ENCODE assay signal across 28 cellular contexts in the genomic region with DNA sequence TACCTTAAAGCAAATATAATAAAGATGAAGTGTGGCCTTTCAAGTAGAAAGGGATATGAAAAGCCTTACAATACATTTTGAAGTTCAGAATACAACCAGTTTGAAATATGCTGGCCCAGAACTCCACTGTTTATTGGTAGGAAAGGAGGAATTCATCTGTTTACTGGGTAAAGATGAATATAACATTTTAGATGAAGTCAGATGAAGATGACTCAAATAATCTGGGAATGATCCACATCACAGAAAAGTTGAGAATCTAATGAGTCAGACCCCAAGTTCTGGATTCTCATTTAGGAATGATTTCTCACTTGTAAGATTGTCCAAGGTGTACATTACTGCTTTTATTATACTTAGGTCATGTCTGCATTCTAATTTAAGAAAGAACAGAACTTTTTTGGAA. TPM values are rescaled to one million over a fixed set of nuclear protein-coding genes. Genes with fewer than 3 reads are reported as not detected.
DNase-seq lines count a peak whose midpoint lies in the region; ATAC-seq and TF ChIP-seq lines count a peak whose summit lies in the region.
"Had no signal": no experiment of that assay in that cellular context is flagged by ENCODE, and none has a peak within 500 bp of the region (broad histone marks: within the 10 kb centered on the region; RNA-seq: fewer than 3 reads in every experiment).

No MANE protein-coding gene starts in this region.

- no peak for ATAC-seq in GM18873 (IDR thresholded peaks at IDR 0.05; ENCODE audit: low FRiP score, unreplicated experiment)
- ATAC-seq: A549; activated naive CD4-positive, alpha-beta T cell treated with anti-CD3 and anti-CD28 coated beads, Interleukin-2, amount 50 U/mL, for 72 hours; K562; left lung; right lobe of liver had no signal

- H3K27me3 Mint-ChIP-seq in Caco-2 (ENCODE audit: insufficient read depth, unreplicated experiment), result no peaks in the 10 kb centered on the region
- H3K27me3 Mint-ChIP-seq: activated CD4-positive, alpha-beta memory T cell treated with anti-CD3 and anti-CD28 coated beads, Interleukin-2, amount 10 ng/mL, durations not matched to agents 7 days and 5 days had no signal

- no peaks in the 10 kb centered on the region for H3K9me3 Mint-ChIP-seq in Caco-2 (ENCODE audit: unreplicated experiment)
- H3K9me3 Mint-ChIP-seq: activated CD4-positive, alpha-beta memory T cell treated with anti-CD3 and anti-CD28 coated beads, Interleukin-2, amount 10 ng/mL, durations not matched to agents 7 days and 5 days; activated naive CD4-positive, alpha-beta T cell treated with anti-CD3 and anti-CD28 coated beads, Interleukin-2, amount 50 U/mL, for 72 hours; T-helper 1 cell treated with Interleukin-12 subunit alpha and Interleukin-12 subunit beta and Interleukin-4 antibody, amounts not matched to agents 30 μg/mL and 1 μg/mL, for 36 hours had no signal

- H3K4me1 Mint-ChIP-seq in Caco-2 (ENCODE audit: low read depth, unreplicated experiment), result no peaks in the 10 kb centered on the region
- H3K4me1 Mint-ChIP-seq: activated CD4-positive, alpha-beta memory T cell treated with anti-CD3 and anti-CD28 coated beads, Interleukin-2, amount 10 ng/mL, durations not matched to agents 7 days and 5 days had no signal

- H3K9me3 ChIP-seq in adipocyte (ENCODE audit: control insufficient read depth, low read length) (no peaks in the 10 kb centered on the region), Caco-2 (no peaks in the 10 kb centered on the region)
- H3K9me3 ChIP-seq: A549, esophagus muscularis mucosa, left lung, right lobe of liver, thoracic aorta had no signal

- intact Hi-C loops in Caco-2 (cut with micrococcal nuclease; ENCODE audit: unreplicated experiment), result no loop called here
- intact Hi-C loops in head of caudate nucleus (cut with DNase I), result no loop called here

- POLR2A ChIA-PET in Caco-2 (lab: Charles Lee), result no interaction called here

- H3K27me3 ChIP-seq in adipocyte (replicated peaks; ENCODE audit: control insufficient read depth, insufficient read depth, low read length) (no peaks in the 10 kb centered on the region), Caco-2 (replicated peaks; ENCODE audit: control insufficient read depth, insufficient read depth, low read length) (no peaks in the 10 kb centered on the region)
- H3K27me3 ChIP-seq: BLaER1 treated with 17β-estradiol and CSF1 and Interleukin-3, amounts not matched to agents 10 nM and 100 nM; esophagus muscularis mucosa; left lung; right lobe of liver had no signal

- H3K9ac ChIP-seq in adipocyte (ENCODE audit: low read length), result peak overlapping the region; percentile 15
- H3K9ac ChIP-seq: BLaER1 treated with 17β-estradiol and CSF1 and Interleukin-3, amounts not matched to agents 10 nM and 100 nM had no signal

- no peak overlapping the region for H3K27ac Mint-ChIP-seq in Caco-2 (ENCODE audit: unreplicated experiment)
- H3K27ac Mint-ChIP-seq: activated CD4-positive, alpha-beta memory T cell treated with anti-CD3 and anti-CD28 coated beads, Interleukin-2, amount 10 ng/mL, durations not matched to agents 7 days and 5 days; activated naive CD4-positive, alpha-beta T cell treated with anti-CD3 and anti-CD28 coated beads, Interleukin-2, amount 50 U/mL, for 72 hours; T-helper 1 cell treated with Interleukin-12 subunit alpha and Interleukin-12 subunit beta and Interleukin-4 antibody, amounts not matched to agents 30 μg/mL and 1 μg/mL, for 36 hours had no signal

- TF ChIP-seq CTCF in Caco-2 (IDR thresholded peaks at IDR 0.05; ENCODE audit: insufficient read depth in 1 of 2, low read depth in 1 of 2, low read length in 1 of 2, severe bottlenecking in 1 of 2, unreplicated experiment in 1 of 2), result no peak

- peak; percentile 26 for DNase-seq in AG08395 (ENCODE audit: low spot score)
- peak; percentile 42 for DNase-seq in HCEC 1CT
- DNase-seq in adipocyte (ENCODE audit: low read depth), result no peak
- peak; percentile 30 for DNase-seq in iris pigment epithelial cell (ENCODE audit: low read depth)
- no peak for DNase-seq in Caco-2
- no peak for DNase-seq in RPMI8226
- DNase-seq in head of caudate nucleus, result no peak
- DNase-seq: activated CD4-positive, alpha-beta memory T cell treated with anti-CD3 and anti-CD28 coated beads, Interleukin-2, amount 10 ng/mL, durations not matched to agents 7 days and 5 days; activated CD4-positive, CD25-positive, alpha-beta regulatory T cell treated with anti-CD3 and anti-CD28 coated beads, Interleukin-2, amount 50 U/mL, for 72 hours; activated CD8-positive, alpha-beta memory T cell treated with anti-CD3 and anti-CD28 coated beads, Interleukin-2, amount 50 U/mL, for 48 hours; aorta; DND-41; left lung; mesendoderm; MM.1S; NCI-H1436; NCI-H774; right lobe of liver; stimulated activated CD4-positive, alpha-beta T cell treated with anti-CD3 and anti-CD28 coated beads, Interleukin-15, amount 100 ng/mL, for 24 hours; stimulated activated naive CD4-positive, alpha-beta T cell had no signal

- no peaks in the 10 kb centered on the region for H3K36me3 Mint-ChIP-seq in Caco-2 (ENCODE audit: insufficient read depth, unreplicated experiment)
- H3K36me3 Mint-ChIP-seq: activated naive CD4-positive, alpha-beta T cell treated with anti-CD3 and anti-CD28 coated beads, Interleukin-2, amount 50 U/mL, for 72 hours had no signal

- CTCF ChIA-PET in Caco-2 (lab: Charles Lee), result no interaction called here

- H3K4me3 Mint-ChIP-seq in Caco-2 (ENCODE audit: unreplicated experiment), result no peak overlapping the region
- H3K4me3 Mint-ChIP-seq: activated CD4-positive, alpha-beta memory T cell treated with anti-CD3 and anti-CD28 coated beads, Interleukin-2, amount 10 ng/mL, durations not matched to agents 7 days and 5 days; T-helper 1 cell treated with Interleukin-12 subunit alpha and Interleukin-12 subunit beta and Interleukin-4 antibody, amounts not matched to agents 30 μg/mL and 1 μg/mL, for 36 hours had no signal

- H3K36me3 ChIP-seq in adipocyte (ENCODE audit: control insufficient read depth, insufficient read depth, low read length, severe bottlenecking) (peaks cover 4% of the 10 kb centered on the region), Caco-2 (ENCODE audit: control insufficient read depth, insufficient read depth, low read length) (no peaks in the 10 kb centered on the region)
- H3K36me3 ChIP-seq: right lobe of liver, thoracic aorta had no signal

- H3K4me1 ChIP-seq in adipocyte (ENCODE audit: control insufficient read depth, insufficient read depth, low read length) (peaks cover 17% of the 10 kb centered on the region), Caco-2 (no peaks in the 10 kb centered on the region)
- H3K4me1 ChIP-seq: A549; BLaER1 treated with 17β-estradiol and CSF1 and Interleukin-3, amounts not matched to agents 10 nM and 100 nM; esophagus muscularis mucosa; left lung; right lobe of liver had no signal

- H3K4me3 ChIP-seq in adipocyte (ENCODE audit: low read length) (no peak overlapping the region), Caco-2 (ENCODE audit: low read depth, low read length) (no peak overlapping the region)
- H3K4me3 ChIP-seq: A549; BLaER1 treated with 17β-estradiol and CSF1 and Interleukin-3, amounts not matched to agents 10 nM and 100 nM; esophagus muscularis mucosa; K562; left lung; right lobe of liver; thoracic aorta had no signal

- no TSS peak for BruUV-seq in Caco-2 (replicated peaks; lab: Mats Ljungman, UMichigan)

RNA-seq across cellular contexts. Expression of gene CCDC191, which starts 21.2 kb away (rescaled TPM):
- 1.9 and 2.2 TPM in 2 replicates for total RNA-seq in Caco-2 (2022)

RNA-seq across cellular contexts. Expression of gene QTRT2, which starts 21.4 kb away (rescaled TPM):
- total RNA-seq in Caco-2 (2022), result 30.7 and 35.7 TPM in 2 replicates

Comparison
In these comparisons a context has a peak if more than half of its experiments do, and no peak if none do; other contexts are left out.
1. DNase-seq: peak in AG08395 (single experiment), HCEC 1CT (single experiment) and iris pigment epithelial cell (single experiment); none in adipocyte (single experiment), Caco-2 (0 of 2), RPMI8226 (single experiment) and head of caudate nucleus (0 of 42).